9 cellular contexts compared by ENCODE assay signal in genomic region chr10:128530301-128530700, GRCh38.
A peak's percentile ranks its signal among the peaks of the same experiment; 100 is the strongest.
DNase-seq lines count a peak whose midpoint lies in the region; ATAC-seq and TF ChIP-seq lines count a peak whose summit lies in the region.
"Had no signal": no experiment of that assay in that cellular context is flagged by ENCODE, and none has a peak within 500 bp of the region (broad histone marks: within the 10 kb centered on the region; RNA-seq: fewer than 3 reads in every experiment).

No MANE protein-coding gene starts in this region.

- H3K27me3 ChIP-seq in Caco-2 (replicated peaks; ENCODE audit: control insufficient read depth, insufficient read depth, low read length) = peaks cover 1% of the 10 kb centered on the region; the same call in 1 of the 2 replicates

- CTCF ChIA-PET in Caco-2 (lab: Charles Lee) = no interaction called here
- CTCF ChIA-PET in HEK293 (lab: Yijun Ruan, JAX) = interaction anchor here (0.6 to 5.6 kb wide), 5 partner anchors 10 to 262 kb away, joined by 3 to 27 read pairs (median 5); no protein-coding TSS in a partner anchor

- in situ Hi-C loops in astrocyte of the spinal cord (cut with HindIII; ENCODE audit: low sequenced_read_pairs) = no loop called here

- no peaks in the 10 kb centered on the region for H3K36me3 Mint-ChIP-seq in Caco-2 (ENCODE audit: insufficient read depth, unreplicated experiment)

- peaks cover 14% of the 10 kb centered on the region for H3K27me3 Mint-ChIP-seq in Caco-2 (ENCODE audit: insufficient read depth, unreplicated experiment)

- TF ChIP-seq CTCF in Caco-2 (IDR thresholded peaks at IDR 0.05; ENCODE audit: insufficient read depth in 1 of 2, low read depth in 1 of 2, low read length in 1 of 2, severe bottlenecking in 1 of 2, unreplicated experiment in 1 of 2) (peak; percentile 55 to 58), HEK293 (tag by site-specific recombination; IDR thresholded peaks at IDR 0.05) (no peak), astrocyte of the spinal cord (IDR thresholded peaks at IDR 0.05; ENCODE audit: low read depth, low read length) (peak; percentile 26)

- peak in 1 of 2 experiments; percentile 11 for DNase-seq in Caco-2
- no peak for DNase-seq in astrocyte of the spinal cord (ENCODE audit: low read depth, low spot score)
- peak; percentile 36 for DNase-seq in midbrain (lab: John Stamatoyannopoulos, UW)
- DNase-seq in NCI-H510A treated with DMSO at 0.1 percent for 48 hours (lab: John Stamatoyannopoulos, UW) = no peak
- DNase-seq in stimulated activated CD4-positive, alpha-beta T cell treated with anti-CD3 and anti-CD28 coated beads, Interleukin-4, amount 100 ng/mL, for 24 hours = no peak

- BruUV-seq in Caco-2 (replicated peaks; lab: Mats Ljungman, UMichigan) = no TSS peak

- POLR2A ChIA-PET in Caco-2 (lab: Charles Lee) (no interaction called here), HEK293 (lab: Yijun Ruan, JAX) (no interaction called here)

- no peaks in the 10 kb centered on the region for H3K4me1 Mint-ChIP-seq in Caco-2 (ENCODE audit: low read depth, unreplicated experiment)

- H3K9me3 Mint-ChIP-seq in Caco-2 (ENCODE audit: unreplicated experiment) = no peaks in the 10 kb centered on the region

- intact Hi-C loops in Caco-2 (cut with micrococcal nuclease; ENCODE audit: unreplicated experiment) = loop anchor here (2.0 kb wide), 1 partner anchor 262 kb away; no protein-coding TSS in a partner anchor

- TF ChIP-seq POLR2A in GM18505 (IDR thresholded peaks at IDR 0.05; ENCODE audit: borderline replicate concordance, extremely low read depth, insufficient read depth, insufficient read length) = no peak

- H3K36me3 ChIP-seq in Caco-2 (ENCODE audit: control insufficient read depth, insufficient read depth, low read length) = no peaks in the 10 kb centered on the region
- H3K36me3 ChIP-seq in HEK293 (ENCODE audit: control insufficient read depth in 2 of 2, insufficient read depth in 1 of 2, low read length in 2 of 2) = no peaks in the 10 kb centered on the region
- H3K36me3 ChIP-seq: suprapubic skin had no signal

- H3K27ac Mint-ChIP-seq in Caco-2 (ENCODE audit: unreplicated experiment) = no peak overlapping the region

- ATAC-seq in GM18505 (IDR thresholded peaks at IDR 0.05; ENCODE audit: unreplicated experiment) (no peak), GM21825 (IDR thresholded peaks at IDR 0.05; ENCODE audit: unreplicated experiment) (no peak)

- no peak overlapping the region for H3K4me3 Mint-ChIP-seq in Caco-2 (ENCODE audit: unreplicated experiment)

- H3K4me3 ChIP-seq in Caco-2 (ENCODE audit: low read depth, low read length) = no peak overlapping the region
- H3K4me3 ChIP-seq in HEK293 (ENCODE audit: low read depth, low read length) = no peak overlapping the region
- no peak overlapping the region for H3K4me3 ChIP-seq in astrocyte of the spinal cord (ENCODE audit: low read depth, low read length)
- H3K4me3 ChIP-seq: suprapubic skin had no signal

- no peak overlapping the region for H3K27ac ChIP-seq in HEK293 (ENCODE audit: extremely low read depth, low read depth, low read length)
- H3K27ac ChIP-seq: suprapubic skin had no signal

- no peaks in the 10 kb centered on the region for H3K9me3 ChIP-seq in Caco-2
- H3K9me3 ChIP-seq in HEK293 (ENCODE audit: control insufficient read depth, insufficient read depth, low read depth, low read length) = no peaks in the 10 kb centered on the region
- H3K9me3 ChIP-seq: suprapubic skin had no signal

- no peaks in the 10 kb centered on the region for H3K4me1 ChIP-seq in Caco-2
- peaks cover 17% of the 10 kb centered on the region for H3K4me1 ChIP-seq in HEK293 (ENCODE audit: control insufficient read depth, insufficient read depth, low read length)
- H3K4me1 ChIP-seq: suprapubic skin had no signal

TF ChIP-seq in HEK293, 187 proteins besides CTCF, POLR2A, EP300 and RAD21:
- TF ChIP-seq ZNF654 (tag by site-specific recombination; IDR thresholded peaks at IDR 0.05; ENCODE audit: low read depth) (peak; percentile 32), SETDB1 (IDR thresholded peaks at IDR 0.05; ENCODE audit: insufficient read length, low read length) (no peak)
TF ChIP-seq in HEK293: peak in this region for 1.
